In the genomic region with DNA sequence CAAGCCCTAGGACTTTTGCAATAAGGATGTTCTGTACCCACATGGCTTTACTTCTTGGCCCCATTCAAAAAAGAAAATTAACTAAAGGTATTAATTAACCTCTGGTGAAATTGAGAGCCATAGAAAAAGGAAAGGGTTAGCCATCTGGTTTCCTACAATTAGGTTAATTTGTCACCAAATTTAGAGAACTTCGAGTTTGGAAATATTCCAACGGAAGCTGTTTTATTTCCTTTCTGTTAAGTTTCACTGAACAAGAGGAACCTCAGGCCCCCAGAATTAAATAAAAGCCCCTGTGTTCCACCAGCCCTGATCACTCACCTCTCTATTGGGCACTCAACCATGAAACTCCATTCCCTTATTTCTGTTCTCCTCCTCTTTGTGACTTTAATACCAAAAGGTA, we compare ENCODE assay signal across 11 cellular contexts. TPM values are rescaled to one million over a fixed set of nuclear protein-coding genes. Genes with fewer than 3 reads are reported as not detected.
"Had no signal": no experiment of that assay in that cellular context is flagged by ENCODE, and none has a peak within 500 bp of the region (broad histone marks: within the 10 kb centered on the region; RNA-seq: fewer than 3 reads in every experiment).

No MANE protein-coding gene starts in this region.

RNA-seq across cellular contexts. Expression of a gene that starts 22.3 kb away (rescaled TPM):
- total RNA-seq: activated CD4-positive, alpha-beta T cell treated with anti-CD3 and anti-CD28 coated beads, Interleukin-2, amount 10 ng/mL, durations not matched to agents 24 days and 14 days; activated CD8-positive, alpha-beta memory T cell treated with anti-CD3 and anti-CD28 coated beads for 36 hours; activated CD8-positive, alpha-beta T cell treated with anti-CD3 and anti-CD28 coated beads for 36 hours; activated naive CD8-positive, alpha-beta T cell treated with anti-CD3 and anti-CD28 coated beads for 36 hours; activated T-cell treated with anti-CD3 and anti-CD28 coated beads, Interleukin-2, amount 50 U/mL, for 72 hours; activated T-helper 17 cell treated with anti-CD3 and anti-CD28 coated beads, Interleukin-2, amount 50 U/mL, for 72 hours; aorta; cerebellum; K562; LHCN-M2; SJCRH30 had no signal

RNA-seq across cellular contexts. Expression of a gene that starts 22.9 kb away (rescaled TPM):
- total RNA-seq: activated CD4-positive, alpha-beta T cell treated with anti-CD3 and anti-CD28 coated beads, Interleukin-2, amount 10 ng/mL, durations not matched to agents 24 days and 14 days; activated CD8-positive, alpha-beta memory T cell treated with anti-CD3 and anti-CD28 coated beads for 36 hours; activated CD8-positive, alpha-beta T cell treated with anti-CD3 and anti-CD28 coated beads for 36 hours; activated naive CD8-positive, alpha-beta T cell treated with anti-CD3 and anti-CD28 coated beads for 36 hours; activated T-cell treated with anti-CD3 and anti-CD28 coated beads, Interleukin-2, amount 50 U/mL, for 72 hours; activated T-helper 17 cell treated with anti-CD3 and anti-CD28 coated beads, Interleukin-2, amount 50 U/mL, for 72 hours; aorta; cerebellum; K562; LHCN-M2; SJCRH30 had no signal
